ENCODE assay signal across 8 cellular contexts in genomic region chr9:38067611-38067891, GRCh38. TPM values are rescaled to one million over a fixed set of nuclear protein-coding genes. Genes with fewer than 3 reads are reported as not detected.
DNase-seq lines count a peak whose midpoint lies in the region; ATAC-seq and TF ChIP-seq lines count a peak whose summit lies in the region.

No MANE protein-coding gene starts in this region.

- no peaks in the 10 kb centered on the region for H3K36me3 ChIP-seq in testis (ENCODE audit: low read depth, missing control alignments)

- H3K27ac Mint-ChIP-seq in T-helper 2 cell treated with Interferon-gamma antibody and Interleukin-4, amounts not matched to agents 5 μg/mL and 100 μg/mL, for 36 hours, result no peak overlapping the region

- peak overlapping the region; percentile 82 for H3K4me3 Mint-ChIP-seq in T-helper 2 cell treated with Interferon-gamma antibody and Interleukin-4, amounts not matched to agents 5 μg/mL and 100 μg/mL, for 36 hours

- H3K4me3 ChIP-seq in astrocyte of the spinal cord (ENCODE audit: low read depth, low read length) (peak overlapping the region; percentile 93), testis (peak overlapping the region; percentile 69 to 72)

- peaks cover 18% of the 10 kb centered on the region for H3K4me1 Mint-ChIP-seq in T-helper 2 cell treated with Interferon-gamma antibody and Interleukin-4, amounts not matched to agents 5 μg/mL and 100 μg/mL, for 36 hours (ENCODE audit: low read depth)

- H3K27me3 Mint-ChIP-seq in T-helper 2 cell treated with Interferon-gamma antibody and Interleukin-4, amounts not matched to agents 5 μg/mL and 100 μg/mL, for 36 hours (ENCODE audit: low read depth), result peaks cover 34% of the 10 kb centered on the region

- no peaks in the 10 kb centered on the region for H3K36me3 Mint-ChIP-seq in T-helper 2 cell treated with Interferon-gamma antibody and Interleukin-4, amounts not matched to agents 5 μg/mL and 100 μg/mL, for 36 hours (ENCODE audit: low read depth)

- intact Hi-C loops in left colon (cut with DNase I, micrococcal nuclease), result no loop called here
- intact Hi-C loops in testis (cut with DNase I; ENCODE audit: low total_unique reads), result loop anchor here (10.0 kb wide), 1 partner anchor 153 kb away; no protein-coding TSS in a partner anchor

- TF ChIP-seq CTCF in astrocyte of the spinal cord (IDR thresholded peaks at IDR 0.05; ENCODE audit: low read depth, low read length) (no peak), testis (IDR thresholded peaks at IDR 0.05) (no peak)

- no peaks in the 10 kb centered on the region for H3K9me3 ChIP-seq in testis

- no peaks in the 10 kb centered on the region for H3K27me3 ChIP-seq in testis

- DNase-seq in T-helper 2 cell treated with Interferon-gamma antibody and Interleukin-4, amounts not matched to agents 5 μg/mL and 100 μg/mL, for 36 hours (ENCODE audit: low spot score), result no peak
- no peak for DNase-seq in T-helper 2 cell
- no peak for DNase-seq in astrocyte of the spinal cord (ENCODE audit: low read depth, low spot score)
- DNase-seq in left colon, result peak in 1 of 2 donors; percentile 62
- no peak for DNase-seq in testis
- no peak for DNase-seq in DMS153 treated with DMSO at 0.1 percent for 48 hours (lab: John Stamatoyannopoulos, UW; ENCODE audit: unreplicated experiment)
- DNase-seq in OCI-M1 (lab: John Stamatoyannopoulos, UW), result no peak

- no peak for TF ChIP-seq POLR2A in testis (IDR thresholded peaks at IDR 0.05)

- in situ Hi-C loops in astrocyte of the spinal cord (cut with HindIII; ENCODE audit: low sequenced_read_pairs), result no loop called here

- H3K27ac ChIP-seq in testis, result peak overlapping the region in 1 of 2 donors; percentile 73

- no peaks in the 10 kb centered on the region for H3K9me3 Mint-ChIP-seq in T-helper 2 cell treated with Interferon-gamma antibody and Interleukin-4, amounts not matched to agents 5 μg/mL and 100 μg/mL, for 36 hours

- WGBS in testis, 2 donors, result 0 to 3% methylated on average over 15 to 16 of the region's 21 CpGs

- peak; percentile 5 for ATAC-seq in left colon
- no peak for ATAC-seq in GM21717 (IDR thresholded peaks at IDR 0.05; ENCODE audit: unreplicated experiment)

- no peaks in the 10 kb centered on the region for H3K4me1 ChIP-seq in testis

RNA-seq across cellular contexts. Expression of gene SHB, which starts 1.5 kb away (rescaled TPM):
- total RNA-seq in left colon (10 to 100 TPM; 19.6 to 26.2 TPM), testis (10 to 100 TPM; 21.2 to 22.3 TPM)
- polyA plus RNA-seq in testis (ENCODE audit: insufficient read depth, low read depth, low replicate concordance), result 8.6 TPM
